ENCODE assay signal across 12 cellular contexts in the genomic region with DNA sequence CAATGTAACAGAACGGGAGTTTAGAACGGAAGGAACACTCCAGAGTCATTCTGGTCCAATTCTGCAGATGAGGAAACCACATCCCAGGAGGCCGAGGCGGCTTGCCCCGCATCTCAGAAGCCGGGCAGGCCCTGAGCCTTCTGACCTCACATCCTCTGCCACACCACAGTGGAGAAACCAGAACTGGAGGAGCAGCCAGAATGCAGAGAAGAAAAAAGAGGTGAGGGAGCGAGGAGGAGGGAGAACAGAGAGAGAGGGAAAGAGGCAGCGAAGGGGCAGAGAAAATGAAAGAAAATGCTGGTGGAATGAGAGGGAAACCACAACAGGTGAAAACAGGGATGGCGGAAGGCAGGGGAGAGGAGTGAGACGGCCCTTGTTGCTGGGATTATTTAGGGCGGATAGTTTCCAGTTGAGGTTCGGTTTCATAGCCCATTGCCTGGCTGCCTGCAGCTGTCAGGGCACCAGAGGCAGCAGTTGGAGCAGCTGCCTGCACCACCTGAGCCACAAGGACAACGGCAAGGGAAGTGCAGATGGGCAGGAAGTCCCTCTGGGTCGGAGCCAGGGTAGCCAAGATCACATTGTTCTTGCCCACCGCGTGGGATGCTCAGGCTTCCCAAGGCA. TPM values are rescaled to one million over a fixed set of nuclear protein-coding genes. Genes with fewer than 3 reads are reported as not detected.
DNase-seq lines count a peak whose midpoint lies in the region; ATAC-seq, FAIRE-seq and TF ChIP-seq lines count a peak whose summit lies in the region.
"Had no signal": no experiment of that assay in that cellular context is flagged by ENCODE, and none has a peak within 500 bp of the region (broad histone marks: within the 10 kb centered on the region; RNA-seq: fewer than 3 reads in every experiment).

HMHB1 (plus strand) TSS at position 77 of the 621 bp plus-strand sequence.

- ATAC-seq in HG02642 (IDR thresholded peaks at IDR 0.05; ENCODE audit: poor library complexity, unreplicated experiment) (peak; percentile 72), HG03521 (IDR thresholded peaks at IDR 0.05; ENCODE audit: unreplicated experiment) (no peak)

- in situ Hi-C loops in KBM-7 (cut with MboI; ENCODE audit: low pct_unique_long_range_greater_than_20kb, low sequenced_read_pairs): loop anchor here (25.0 kb wide), 1 partner anchor 800 kb away; no protein-coding TSS in a partner anchor

- peak within 1 kb of the TSS; percentile 77 for H3K4me3 Mint-ChIP-seq in activated CD4-positive, alpha-beta T cell treated with anti-CD3 and anti-CD28 coated beads, Interleukin-2, amount 10 ng/mL, durations not matched to agents 24 days and 14 days

- no peaks in the 10 kb centered on the region for H3K4me1 ChIP-seq in osteoblast (ENCODE audit: insufficient read depth, low read length)

- peak; percentile 63 for DNase-seq in activated CD4-positive, alpha-beta T cell treated with anti-CD3 and anti-CD28 coated beads, Interleukin-2, amount 10 ng/mL, durations not matched to agents 24 days and 14 days
- no peak for DNase-seq in activated CD4-positive, alpha-beta T cell treated with anti-CD3 and anti-CD28 coated beads for 4 hours
- peak; percentile 91 to 96 for DNase-seq in SHP77 (lab: John Stamatoyannopoulos, UW)
- DNase-seq in osteoblast (ENCODE audit: insufficient read length, low spot score, missing footprints): no peak
- DNase-seq in KBM-7: no peak
- DNase-seq in frontal cortex (ENCODE audit: low spot score in 2 of 2): no peak

- TF ChIP-seq CTCF in osteoblast (IDR thresholded peaks at IDR 0.05; ENCODE audit: extremely low read depth, low read depth, low read length): no peak

- H3K27me3 Mint-ChIP-seq in activated CD4-positive, alpha-beta T cell treated with anti-CD3 and anti-CD28 coated beads, Interleukin-2, amount 10 ng/mL, durations not matched to agents 24 days and 14 days: peaks cover 3% of the 10 kb centered on the region

- intact Hi-C loops in activated CD4-positive, alpha-beta T cell treated with anti-CD3 and anti-CD28 coated beads, Interleukin-2, amount 10 ng/mL, durations not matched to agents 24 days and 14 days (cut with micrococcal nuclease): no loop called here

- no peak within 1 kb of the TSS for H3K27ac ChIP-seq in osteoblast (ENCODE audit: low read depth, low read length)

- H3K79me2 ChIP-seq in osteoblast (ENCODE audit: insufficient read depth, low read length): no peaks in the 10 kb centered on the region

- no peaks in the 10 kb centered on the region for H3K9me3 ChIP-seq in osteoblast (ENCODE audit: low read depth, low read length)

- no peak within 1 kb of the TSS for H3K4me3 ChIP-seq in osteoblast (ENCODE audit: insufficient read depth, low read length)

- H4K20me1 ChIP-seq in osteoblast (ENCODE audit: insufficient read depth, low read length): no peaks in the 10 kb centered on the region

- H3K36me3 ChIP-seq in osteoblast (ENCODE audit: insufficient read depth, low read length): no peaks in the 10 kb centered on the region

- no peaks in the 10 kb centered on the region for H3K36me3 Mint-ChIP-seq in activated CD4-positive, alpha-beta T cell treated with anti-CD3 and anti-CD28 coated beads, Interleukin-2, amount 10 ng/mL, durations not matched to agents 24 days and 14 days (ENCODE audit: low read depth)

- peak within 1 kb of the TSS; percentile 71 for H3K27ac Mint-ChIP-seq in activated CD4-positive, alpha-beta T cell treated with anti-CD3 and anti-CD28 coated beads, Interleukin-2, amount 10 ng/mL, durations not matched to agents 24 days and 14 days

- H2AFZ ChIP-seq in osteoblast (ENCODE audit: low read length): peak within 1 kb of the TSS; percentile 82

- H3K9me3 Mint-ChIP-seq in activated CD4-positive, alpha-beta T cell treated with anti-CD3 and anti-CD28 coated beads, Interleukin-2, amount 10 ng/mL, durations not matched to agents 24 days and 14 days: no peaks in the 10 kb centered on the region

- no peak within 1 kb of the TSS for H3K4me2 ChIP-seq in osteoblast (ENCODE audit: insufficient read depth, low read length)

- FAIRE-seq in frontal cortex (lab: Jason Lieb, UNC): no peak
- FAIRE-seq: endometrium, HTR-8/SVneo had no signal

- H3K27me3 ChIP-seq in osteoblast (ENCODE audit: insufficient read depth, low read length): no peaks in the 10 kb centered on the region

- H3K4me1 Mint-ChIP-seq in activated CD4-positive, alpha-beta T cell treated with anti-CD3 and anti-CD28 coated beads, Interleukin-2, amount 10 ng/mL, durations not matched to agents 24 days and 14 days: peaks cover 17% of the 10 kb centered on the region

RNA-seq across cellular contexts. Expression of gene HMHB1, which starts in this region (rescaled TPM):
- total RNA-seq in activated CD4-positive, alpha-beta T cell treated with anti-CD3 and anti-CD28 coated beads, Interleukin-2, amount 10 ng/mL, durations not matched to agents 24 days and 14 days: not detected in 2 replicates
- total RNA-seq in osteoblast (not detected in 2 replicates), frontal cortex (not detected)
- total RNA-seq: kidney epithelial cell, renal cortical epithelial cell had no signal

Comparison
In these comparisons a context has a peak if more than half of its experiments do, and no peak if none do; other contexts are left out.
1. Peak in DNase-seq in activated CD4-positive, alpha-beta T cell treated with anti-CD3 and anti-CD28 coated beads, Interleukin-2, amount 10 ng/mL, durations not matched to agents 24 days and 14 days; RNA of the gene not detected or under 1 TPM.
2. DNase-seq: peak in SHP77 (2 of 2); none in activated CD4-positive, alpha-beta T cell treated with anti-CD3 and anti-CD28 coated beads for 4 hours (0 of 2), osteoblast (single experiment), KBM-7 (single experiment) and frontal cortex (0 of 2).